Comparison of ENCODE assay signal across 21 cellular contexts in the genomic region with DNA sequence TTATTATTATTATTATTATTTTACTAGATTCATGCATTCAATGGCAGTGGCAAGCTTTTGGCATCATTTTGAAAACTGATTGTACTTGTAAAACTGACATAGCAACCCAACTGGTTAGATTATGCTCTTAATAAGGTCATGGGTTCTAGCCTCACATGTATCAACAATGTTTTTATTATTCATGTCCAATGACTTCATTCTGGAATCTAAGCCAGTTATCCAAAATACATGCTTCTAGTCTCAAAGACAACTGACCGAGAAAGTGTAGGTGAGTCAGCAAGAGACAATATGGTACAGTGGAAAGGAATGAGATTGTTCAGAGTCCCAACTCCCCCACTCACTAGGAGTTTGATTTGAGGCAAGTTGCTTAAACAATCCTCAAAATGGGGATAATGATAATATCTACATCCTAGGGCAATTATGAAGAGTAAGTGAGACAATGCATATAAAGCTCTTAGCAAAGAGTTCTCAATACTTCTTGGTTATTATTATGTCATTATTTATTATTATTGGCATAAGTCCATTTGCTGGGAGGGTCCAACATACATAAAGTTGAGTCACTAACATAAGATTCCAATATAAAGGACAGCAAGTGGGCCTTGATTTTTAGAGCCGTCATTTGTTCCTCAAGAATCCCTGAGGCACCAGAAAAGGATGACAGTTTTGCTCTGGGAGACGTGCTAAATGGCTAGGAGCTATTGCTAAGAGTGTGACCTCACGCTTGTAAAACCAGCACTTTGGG.
DNase-seq lines count a peak whose midpoint lies in the region; ATAC-seq and TF ChIP-seq lines count a peak whose summit lies in the region.
"Had no signal": no experiment of that assay in that cellular context is flagged by ENCODE, and none has a peak within 500 bp of the region (broad histone marks: within the 10 kb centered on the region; RNA-seq: fewer than 3 reads in every experiment).

No MANE protein-coding gene starts in this region.

- no peaks in the 10 kb centered on the region for H3K36me3 ChIP-seq in GM23248 (ENCODE audit: low read depth)
- no peaks in the 10 kb centered on the region for H3K36me3 ChIP-seq in trophoblast cell (ENCODE audit: control insufficient read depth in 1 of 2, insufficient read depth in 2 of 2, low read length in 2 of 2)
- no peaks in the 10 kb centered on the region for H3K36me3 ChIP-seq in ascending aorta
- H3K36me3 ChIP-seq: BE2C, MG63 had no signal

- in situ Hi-C loops in GM23248 (cut with MboI), result no loop called here

- H2BK5ac ChIP-seq in trophoblast cell (ENCODE audit: low read depth, low read length, poor library complexity), result no peak overlapping the region

- H4K91ac ChIP-seq in trophoblast cell (ENCODE audit: low read depth, low read length), result no peak overlapping the region

- H3K27me3 ChIP-seq in GM23248 (replicated peaks; ENCODE audit: insufficient read depth), result no peaks in the 10 kb centered on the region
- H3K27me3 ChIP-seq in trophoblast cell (ENCODE audit: insufficient read depth, low read length), result no peaks in the 10 kb centered on the region
- no peaks in the 10 kb centered on the region for H3K27me3 ChIP-seq in ascending aorta
- H3K27me3 ChIP-seq in dorsolateral prefrontal cortex, result no peaks in the 10 kb centered on the region
- H3K27me3 ChIP-seq: BE2C, MG63 had no signal

- no peak for TF ChIP-seq CTCF in ascending aorta (IDR thresholded peaks at IDR 0.05)
- TF ChIP-seq CTCF in dorsolateral prefrontal cortex (IDR thresholded peaks at IDR 0.05 in 54 of 56, conservative IDR thresholded peaks at IDR 0.05 in 2 of 56; ENCODE audit: low read depth in 1 of 56, partially characterized antibody in 56 of 56), result no peak

- H4K20me1 ChIP-seq in GM23248 (ENCODE audit: insufficient read depth), result no peaks in the 10 kb centered on the region

- H3K79me2 ChIP-seq in GM23248 (ENCODE audit: insufficient read depth), result no peaks in the 10 kb centered on the region
- H3K79me2 ChIP-seq in trophoblast cell (ENCODE audit: control insufficient read depth, insufficient read depth, low read length, poor library complexity), result no peaks in the 10 kb centered on the region

- no peaks in the 10 kb centered on the region for H3K4me1 ChIP-seq in GM23248 (ENCODE audit: insufficient read depth)
- no peaks in the 10 kb centered on the region for H3K4me1 ChIP-seq in trophoblast cell (ENCODE audit: control insufficient read depth in 1 of 2, insufficient read depth in 2 of 2, low read length in 2 of 2)
- H3K4me1 ChIP-seq in ascending aorta, result peaks cover 0 to 7% of the 10 kb centered on the region in 2 donors
- H3K4me1 ChIP-seq: BE2C had no signal

- no peak overlapping the region for H2BK120ac ChIP-seq in trophoblast cell (ENCODE audit: insufficient read depth, low read length, poor library complexity)

- H3K14ac ChIP-seq in trophoblast cell (ENCODE audit: low read length), result no peak overlapping the region

- no peak overlapping the region for H2BK12ac ChIP-seq in trophoblast cell (ENCODE audit: low read length)

- H3K4me3 ChIP-seq in GM23248 (no peak overlapping the region), trophoblast cell (ENCODE audit: low read depth, low read length) (no peak overlapping the region), ascending aorta (no peak overlapping the region), dorsolateral prefrontal cortex (no peak overlapping the region)
- H3K4me3 ChIP-seq: MG63 had no signal

- H3K9me2 ChIP-seq in GM23248 (ENCODE audit: insufficient read depth), result no peaks in the 10 kb centered on the region

- H3K18ac ChIP-seq in trophoblast cell (ENCODE audit: low read length), result no peak overlapping the region

- H3K27ac ChIP-seq in GM23248, result no peak overlapping the region
- H3K27ac ChIP-seq in epithelial cell of prostate, result no peak overlapping the region
- no peak overlapping the region for H3K27ac ChIP-seq in trophoblast cell (ENCODE audit: low read depth, low read length)
- H3K27ac ChIP-seq in ascending aorta, result no peak overlapping the region
- no peak overlapping the region for H3K27ac ChIP-seq in dorsolateral prefrontal cortex

- WGBS in GM23248 (ENCODE audit: low coverage in 1 of 2, low lambda C conversion rate in 2 of 2, missing lambda C conversion rate in 2 of 2), 2 experiments, result 59 to 67% methylated on average over 4 of the region's 4 CpGs
- no CpG with 5 or more reads among the region's 4 CpGs for WGBS in trophoblast cell (ENCODE audit: extremely low coverage, insufficient coverage, insufficient read length)

- H2AFZ ChIP-seq in GM23248, result no peak overlapping the region
- H2AFZ ChIP-seq in trophoblast cell (ENCODE audit: insufficient read depth, low read length, poor library complexity), result no peak overlapping the region

- no peak overlapping the region for H4K12ac ChIP-seq in trophoblast cell (ENCODE audit: low read depth, low read length)

- intact Hi-C loops in ascending aorta (cut with DNase I), result no loop called here
- intact Hi-C loops in dorsolateral prefrontal cortex (cut with DNase I), result no loop called here

- no peak overlapping the region for H3K4ac ChIP-seq in trophoblast cell (ENCODE audit: low read depth, low read length)

- no peak overlapping the region for H4K8ac ChIP-seq in trophoblast cell (ENCODE audit: low read depth, low read length)

- H3K4me2 ChIP-seq in GM23248 (ENCODE audit: unreplicated experiment), result no peak overlapping the region
- no peak overlapping the region for H3K4me2 ChIP-seq in trophoblast cell (ENCODE audit: low read length)

- H3K9me3 ChIP-seq in GM23248 (ENCODE audit: low read depth) (no peaks in the 10 kb centered on the region), trophoblast cell (ENCODE audit: insufficient read depth, low read depth, low read length) (no peaks in the 10 kb centered on the region), ascending aorta (no peaks in the 10 kb centered on the region)
- H3K9me3 ChIP-seq: BE2C, MG63 had no signal

- H2AK5ac ChIP-seq in trophoblast cell (ENCODE audit: low read length), result no peak overlapping the region

- no peaks in the 10 kb centered on the region for H3K79me1 ChIP-seq in trophoblast cell (ENCODE audit: low read length)

- peak; percentile 13 for DNase-seq in GM23248
- peak; percentile 34 for DNase-seq in NCI-H226
- DNase-seq in epithelial cell of prostate (ENCODE audit: low read depth, low spot score), result peak; percentile 33
- peak; percentile 19 to 53 for DNase-seq in trophoblast cell
- DNase-seq in activated T-cell treated with anti-CD3 and anti-CD28 coated beads, Interleukin-2, amount 50 U/mL, for 48 hours, result no peak
- DNase-seq in ascending aorta (ENCODE audit: low spot score in 2 of 2), result no peak
- no peak for DNase-seq in dorsolateral prefrontal cortex
- DNase-seq: BE2C, DMS53, H7, Kasumi-1, MG63, NCI-H1417, NCI-H1694 treated with DMSO at 0.1 percent for 48 hours, NCI-H2081 treated with DMSO at 0.1 percent for 48 hours, NCI-H2171 treated with DMSO at 0.1 percent for 48 hours, NCI-H446 treated with DMSO at 0.1 percent for 48 hours, NCI-H526 treated with DMSO at 0.1 percent for 48 hours, OCI-M1, Right ventricle myocardium superior had no signal

- H3K23ac ChIP-seq in trophoblast cell (ENCODE audit: low read length), result no peak overlapping the region

- no peaks in the 10 kb centered on the region for H3F3A ChIP-seq in GM23248 (ENCODE audit: insufficient read depth)

- H3K9ac ChIP-seq in GM23248, result no peak overlapping the region
- H3K9ac ChIP-seq in trophoblast cell (ENCODE audit: low read length), result no peak overlapping the region

- ATAC-seq in HG02870 (IDR thresholded peaks at IDR 0.05; ENCODE audit: unreplicated experiment), result no peak

Comparison
In these comparisons a context has a peak if more than half of its experiments do, and no peak if none do; other contexts are left out.
1. DNase-seq: peak in GM23248 (single experiment), NCI-H226 (single experiment), epithelial cell of prostate (single experiment) and trophoblast cell (2 of 2); none in activated T-cell treated with anti-CD3 and anti-CD28 coated beads, Interleukin-2, amount 50 U/mL, for 48 hours (0 of 2), ascending aorta (0 of 2) and dorsolateral prefrontal cortex (0 of 10).